Comparison of ENCODE assay signal across 10 cellular contexts in the genomic region with DNA sequence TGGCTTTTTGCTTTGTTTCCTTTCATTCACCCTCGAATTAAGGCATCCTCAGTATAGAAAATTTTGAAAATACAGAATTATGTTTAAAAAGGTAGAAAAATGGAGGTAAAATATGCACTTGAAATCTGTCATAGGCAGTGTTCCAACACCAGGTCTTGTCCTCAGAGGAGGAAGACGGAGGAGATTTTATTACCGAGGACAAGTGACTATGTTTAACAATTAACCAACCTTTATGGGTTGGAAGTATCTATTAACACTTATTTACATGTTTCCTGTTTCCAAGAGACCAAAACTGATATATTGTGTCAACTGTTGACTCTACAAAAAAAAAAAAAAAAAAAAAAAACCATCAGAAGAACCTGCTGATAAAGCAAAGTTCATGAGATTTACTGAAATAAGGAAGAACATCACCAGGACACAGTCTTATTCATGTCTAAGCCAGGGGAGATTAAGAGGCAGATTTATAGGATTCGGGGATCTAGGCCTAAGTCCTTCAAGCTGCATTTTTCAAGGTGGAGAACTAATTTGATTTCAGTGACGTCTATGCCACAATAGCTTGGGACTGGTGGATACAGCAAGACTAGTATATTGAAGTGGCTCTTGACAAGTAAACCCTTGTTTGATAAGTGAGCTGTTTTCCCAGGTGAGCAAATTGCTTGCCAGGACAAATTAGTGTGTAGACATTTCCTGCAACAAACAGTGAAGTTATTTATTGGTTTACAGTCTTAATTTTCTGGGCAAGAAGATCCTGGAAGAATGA.
DNase-seq lines count a peak whose midpoint lies in the region; FAIRE-seq and TF ChIP-seq lines count a peak whose summit lies in the region.
"Had no signal": no experiment of that assay in that cellular context is flagged by ENCODE, and none has a peak within 500 bp of the region (broad histone marks: within the 10 kb centered on the region; RNA-seq: fewer than 3 reads in every experiment).

No MANE protein-coding gene starts in this region.

- TF ChIP-seq CTCF in thyroid gland (IDR thresholded peaks at IDR 0.05) = no peak

- POLR2A ChIA-PET in HEK293T (lab: Yijun Ruan, JAX) = no interaction called here

- H3K27ac ChIP-seq in layer of hippocampus (ENCODE audit: low read depth, low read length) (peak overlapping the region; percentile 88), thyroid gland (peak overlapping the region; percentile 81 to 88 (median 87))

- H3K36me3 ChIP-seq in thyroid gland = no peaks in the 10 kb centered on the region

- H3K4me3 ChIP-seq in thyroid gland (replicated peaks in 1 of 3) = no peak overlapping the region

- WGBS in thyroid gland, 2 donors = 64 to 65% methylated on average over 5 of the region's 5 CpGs

- H3K9me3 ChIP-seq in thyroid gland = no peaks in the 10 kb centered on the region

- TF ChIP-seq POLR2A in thyroid gland (IDR thresholded peaks at IDR 0.05) = no peak

- no peak for FAIRE-seq in GM19239 (lab: Jason Lieb, UNC)
- FAIRE-seq: G401.6 had no signal

- no peaks in the 10 kb centered on the region for H3K27me3 ChIP-seq in layer of hippocampus (ENCODE audit: control insufficient read depth, insufficient read depth, low read length)
- H3K27me3 ChIP-seq in thyroid gland = no peaks in the 10 kb centered on the region

- intact Hi-C loops in thyroid gland (cut with DNase I) = no loop called here

- CTCF ChIA-PET in HEK293T (lab: Yijun Ruan, JAX) = interaction anchor here (0.6 kb wide), 1 partner anchor 95 kb away, joined by 4 read pairs; no protein-coding TSS in a partner anchor

- DNase-seq in NCI-H1417 (lab: John Stamatoyannopoulos, UW) (peak in 2 of 3 experiments; percentile 9 to 41), SHP77 (lab: John Stamatoyannopoulos, UW) (peak; percentile 43 to 53), thyroid gland (no peak), GM19239 (ENCODE audit: insufficient read length, low spot score) (no peak), HEK293T (ENCODE audit: extremely low spot score) (no peak)
- no peak for DNase-seq in stimulated activated CD8-positive, alpha-beta memory T cell treated with anti-CD3 and anti-CD28 coated beads, Interleukin-4, amount 100 ng/mL, for 48 hours
- no peak for DNase-seq in activated CD8-positive, alpha-beta memory T cell treated with anti-CD3 and anti-CD28 coated beads for 24 hours
- DNase-seq: activated CD4-positive, alpha-beta T cell treated with anti-CD3 and anti-CD28 coated beads for 1 hour had no signal

- H3K4me1 ChIP-seq in thyroid gland = peaks cover 47 to 50% of the 10 kb centered on the region in 2 donors

TF ChIP-seq in HEK293T, 16 proteins besides CTCF, POLR2A, EP300 and RAD21:
- TF ChIP-seq FOXK2 (IDR thresholded peaks at IDR 0.05) = no peak
- no peak for TF ChIP-seq ARNT (IDR thresholded peaks at IDR 0.05)
- no peak for TF ChIP-seq CTBP1 (IDR thresholded peaks at IDR 0.05; ENCODE audit: borderline replicate concordance)
- no peak for TF ChIP-seq NFRKB (IDR thresholded peaks at IDR 0.05)
- no peak for TF ChIP-seq ELF4 (IDR thresholded peaks at IDR 0.05)

Comparison
In these comparisons a context has a peak if more than half of its experiments do, and no peak if none do; other contexts are left out.
1. DNase-seq: peak in NCI-H1417 (2 of 3) and SHP77 (2 of 2); none in thyroid gland (0 of 2), GM19239 (single experiment), stimulated activated CD8-positive, alpha-beta memory T cell treated with anti-CD3 and anti-CD28 coated beads, Interleukin-4, amount 100 ng/mL, for 48 hours (single experiment), activated CD8-positive, alpha-beta memory T cell treated with anti-CD3 and anti-CD28 coated beads for 24 hours (single experiment) and HEK293T (single experiment).